In the genomic region with DNA sequence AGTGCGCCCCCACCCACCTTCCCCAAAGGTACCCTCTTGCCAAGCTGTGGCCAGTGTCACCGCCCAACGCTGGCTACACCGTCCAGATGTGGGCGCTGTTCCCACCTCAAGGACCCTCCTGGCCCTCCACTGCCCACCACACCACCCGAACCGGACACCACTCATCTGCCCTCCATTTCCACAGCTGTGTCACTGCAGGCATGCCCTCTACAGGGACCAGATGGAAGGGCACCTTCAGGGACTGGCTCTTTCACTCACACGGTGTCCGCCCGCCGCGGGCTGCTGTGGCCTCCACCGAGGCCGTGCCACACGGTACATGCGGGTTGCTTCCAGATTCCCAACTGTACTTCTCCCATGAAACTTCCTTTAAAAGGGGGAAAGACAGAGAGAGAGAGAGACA, we compare ENCODE assay signal across 26 cellular contexts.
DNase-seq lines count a peak whose midpoint lies in the region; ATAC-seq and TF ChIP-seq lines count a peak whose summit lies in the region.
"Had no signal": no experiment of that assay in that cellular context is flagged by ENCODE, and none has a peak within 500 bp of the region (broad histone marks: within the 10 kb centered on the region; RNA-seq: fewer than 3 reads in every experiment).

No MANE protein-coding gene starts in this region.

- H3K23me2 ChIP-seq in H9 (ENCODE audit: insufficient read length, low read depth, low read length, poor library complexity, severe bottlenecking) = no peaks in the 10 kb centered on the region

- no peak overlapping the region for H3K14ac ChIP-seq in H9 (ENCODE audit: insufficient read depth, low read length)

- no peak overlapping the region for H3K23ac ChIP-seq in H9 (ENCODE audit: insufficient read length, low read depth, low read length)

- H3K27me3 Mint-ChIP-seq in H9 (ENCODE audit: low read depth) = peaks cover 2% of the 10 kb centered on the region; the same call in 1 of the 2 replicates
- H3K27me3 Mint-ChIP-seq in chondrocyte (ENCODE audit: low read depth) = peaks cover 10% of the 10 kb centered on the region

- no peak overlapping the region for H2BK12ac ChIP-seq in H9 (ENCODE audit: insufficient read length, low read depth, low read length)

- no peak overlapping the region for H2BK20ac ChIP-seq in H9 (ENCODE audit: low read depth, low read length, poor library complexity, severe bottlenecking)

- H3K4me3 ChIP-seq in BLaER1 (no peak overlapping the region), mucosa of descending colon (no peak overlapping the region), tibial artery (no peak overlapping the region), adrenal gland (no peak overlapping the region)
- H3K4me3 ChIP-seq: body of pancreas, SK-N-MC, thoracic aorta had no signal

- H3K4me2 ChIP-seq in BLaER1 (peak overlapping the region; percentile 90; the same call in 1 of the 2 replicates), H9 (ENCODE audit: insufficient read depth, insufficient read length, low read length) (no peak overlapping the region)

- no peak overlapping the region for H4K91ac ChIP-seq in H9 (ENCODE audit: insufficient read length, low read depth, low read length)

- TF ChIP-seq POLR2A in adrenal gland (IDR thresholded peaks at IDR 0.05) = no peak

- TF ChIP-seq CTCF in H9 (conservative IDR thresholded peaks at IDR 0.05) (peak; percentile 29; the same call in 1 of the 3 replicates), chondrocyte (IDR thresholded peaks at IDR 0.05) (no peak), mucosa of descending colon (IDR thresholded peaks at IDR 0.05) (no peak), tibial artery (IDR thresholded peaks at IDR 0.05) (no peak), adrenal gland (IDR thresholded peaks at IDR 0.05) (no peak)

- H3K79me1 ChIP-seq in H9 (ENCODE audit: insufficient read depth, low read depth, low read length, poor library complexity, severe bottlenecking) = no peaks in the 10 kb centered on the region

- no peak for DNase-seq in H9
- peak; percentile 61 for DNase-seq in chondrocyte (ENCODE audit: low spot score)
- peak in 2 of 3 donors; percentile 3 to 12 for DNase-seq in mucosa of descending colon
- no peak for DNase-seq in amygdala (lab: John Stamatoyannopoulos, UW)
- no peak for DNase-seq in tibial artery
- DNase-seq in adrenal gland = no peak
- DNase-seq: activated CD4-positive, alpha-beta T cell treated with anti-CD3 and anti-CD28 coated beads for 48 hours; body of pancreas; CD4-positive, alpha-beta memory T cell; DMS 273 treated with DMSO at 0.1 percent for 48 hours; natural killer cell; NCI-H146; NCI-H526; retina; stimulated activated CD4-positive, alpha-beta T cell treated with anti-CD3 and anti-CD28 coated beads, Interleukin-12 subunit alpha, Interleukin-12 subunit beta, amount 100 ng/mL, for 4 hours; stimulated activated CD4-positive, alpha-beta T cell treated with anti-CD3 and anti-CD28 coated beads, Interleukin-4, amount 100 ng/mL, for 24 hours; stimulated activated naive B cell treated with anti-CD40 and anti-IgM and Interleukin-4, amounts not matched to agents 10 μg/mL and 1 μg/mL and 100 μg/mL, for 72 hours had no signal

- H4K20me1 ChIP-seq in BLaER1 = no peaks in the 10 kb centered on the region
- H4K20me1 ChIP-seq in H9 (ENCODE audit: control insufficient read depth, insufficient read depth, insufficient read length) = no peaks in the 10 kb centered on the region

- no peak overlapping the region for H3K18ac ChIP-seq in H9 (ENCODE audit: insufficient read length, low read depth, low read length)

- H3K4me1 ChIP-seq in BLaER1 (peaks cover 75% of the 10 kb centered on the region), H9 (ENCODE audit: insufficient read depth, low read length) (no peaks in the 10 kb centered on the region), mucosa of descending colon (ENCODE audit: low read depth) (no peaks in the 10 kb centered on the region), tibial artery (no peaks in the 10 kb centered on the region), adrenal gland (replicated peaks in 1 of 2) (no peaks in the 10 kb centered on the region)
- H3K4me1 ChIP-seq: body of pancreas had no signal

- H3K56ac ChIP-seq in H9 (ENCODE audit: insufficient read length, low read depth, low read length) = no peak overlapping the region

- H3K9me3 ChIP-seq in BLaER1 (peaks cover 19% of the 10 kb centered on the region), H9 (ENCODE audit: control insufficient read depth, low read depth, low read length) (no peaks in the 10 kb centered on the region), mucosa of descending colon (peaks cover under 1% of the 10 kb centered on the region), tibial artery (peaks cover 0 to 9% (median 8%) of the 10 kb centered on the region in 3 donors), adrenal gland (replicated peaks in 1 of 3) (peaks cover 0 to 1% (median 0%) of the 10 kb centered on the region in 3 donors)

- H3K27me3 ChIP-seq in BLaER1 = no peaks in the 10 kb centered on the region
- no peaks in the 10 kb centered on the region for H3K27me3 ChIP-seq in H9 (ENCODE audit: insufficient read depth, low read length)
- H3K27me3 ChIP-seq in tibial artery = peaks cover 0 to 78% of the 10 kb centered on the region in 2 donors
- peaks cover 14% of the 10 kb centered on the region for H3K27me3 ChIP-seq in adrenal gland
- H3K27me3 ChIP-seq: body of pancreas had no signal

- intact Hi-C loops in mucosa of descending colon (cut with DNase I, micrococcal nuclease) = no loop called here
- intact Hi-C loops in tibial artery (cut with DNase I; ENCODE audit: low total_unique reads) = no loop called here
- intact Hi-C loops in adrenal gland (cut with DNase I) = no loop called here

- H4K5ac ChIP-seq in H9 (ENCODE audit: insufficient read length, low read depth, low read length) = no peak overlapping the region

- H3K4me1 Mint-ChIP-seq in H9 (peaks cover 0 to 15% of the 10 kb centered on the region in 2 experiments; a peak in 2 of 4 replicates), chondrocyte (ENCODE audit: low read depth) (no peaks in the 10 kb centered on the region)
- H3K4me1 Mint-ChIP-seq: CD4-positive, alpha-beta memory T cell; natural killer cell had no signal

- H3K36me3 Mint-ChIP-seq in H9 (ENCODE audit: insufficient read depth in 1 of 3, low read depth in 3 of 3) (no peaks in the 10 kb centered on the region), chondrocyte (ENCODE audit: low read depth) (no peaks in the 10 kb centered on the region)
- H3K36me3 Mint-ChIP-seq: CD4-positive, alpha-beta memory T cell; mesothelial cell of epicardium; natural killer cell had no signal

- H3K9ac ChIP-seq in BLaER1 (no peak overlapping the region), H9 (ENCODE audit: extremely low read depth, insufficient read length, low read length) (no peak overlapping the region)

- no peak for ATAC-seq in mucosa of descending colon
- ATAC-seq: activated naive CD4-positive, alpha-beta T cell treated with anti-CD3 and anti-CD28 coated beads, Interleukin-2, amount 50 U/mL, for 72 hours; body of pancreas; left colon; natural killer cell; stimulated activated naive B cell treated with anti-CD40 and anti-IgM and Interleukin-4, amounts not matched to agents 10 μg/mL and 1 μg/mL and 100 μg/mL, for 72 hours had no signal

- no peak overlapping the region for H4K8ac ChIP-seq in H9 (replicated peaks; ENCODE audit: insufficient read length, low read depth, low read length)

- H3T11ph ChIP-seq in H9 (ENCODE audit: low read length) = no peak overlapping the region

- H3K27ac Mint-ChIP-seq in H9 (no peak overlapping the region), chondrocyte (ENCODE audit: unreplicated experiment) (no peak overlapping the region)
- H3K27ac Mint-ChIP-seq: activated naive CD4-positive, alpha-beta T cell treated with anti-CD3 and anti-CD28 coated beads, Interleukin-2, amount 50 U/mL, for 72 hours; activated T-helper 2 cell treated with anti-CD3 and anti-CD28 coated beads, Interferon-gamma antibody, Interleukin-2, Interleukin-4, amounts not matched to agents 10 μg/mL and 5 μg/mL and 100 μg/mL, durations not matched to agents 14 hours and 24 hours and 36 hours; mesothelial cell of epicardium; natural killer cell; stimulated activated naive B cell treated with anti-CD40 and anti-IgM and Interleukin-4, amounts not matched to agents 10 μg/mL and 1 μg/mL and 100 μg/mL, for 72 hours; T-helper 1 cell treated with Interleukin-12 subunit alpha and Interleukin-12 subunit beta and Interleukin-4 antibody, amounts not matched to agents 30 μg/mL and 1 μg/mL, for 36 hours had no signal

- H3K9me3 Mint-ChIP-seq in H9 (no peaks in the 10 kb centered on the region), chondrocyte (ENCODE audit: low read depth) (no peaks in the 10 kb centered on the region)
- H3K9me3 Mint-ChIP-seq: activated naive CD4-positive, alpha-beta T cell treated with anti-CD3 and anti-CD28 coated beads, Interleukin-2, amount 50 U/mL, for 72 hours; natural killer cell had no signal

- H3K27ac ChIP-seq in BLaER1 (no peak overlapping the region), H9 (ENCODE audit: insufficient read length, low read depth, low read length) (no peak overlapping the region), tibial artery (no peak overlapping the region), adrenal gland (no peak overlapping the region)
- H3K27ac ChIP-seq: body of pancreas, epithelial cell of prostate, SK-N-MC, thoracic aorta had no signal

- no peak overlapping the region for H2AK5ac ChIP-seq in H9 (ENCODE audit: insufficient read length, low read length)

- no peaks in the 10 kb centered on the region for H3K79me2 ChIP-seq in H9 (ENCODE audit: insufficient read depth, low read length)

- H2BK120ac ChIP-seq in H9 (ENCODE audit: low read depth, low read length, poor library complexity, severe bottlenecking) = no peak overlapping the region

- H3K4ac ChIP-seq in H9 (ENCODE audit: low read depth, low read length) = no peak overlapping the region

- no CpG with 5 or more reads among the region's 16 CpGs for WGBS in H9 (ENCODE audit: extremely low coverage, insufficient read length, low lambda C conversion rate)
- WGBS in adrenal gland, 4 donors = 87 to 96% (median 89%) methylated on average over 15 to 16 of the region's 16 CpGs

- no peak overlapping the region for H2AFZ ChIP-seq in H9 (ENCODE audit: low read length)

- H3K36me3 ChIP-seq in BLaER1 (peaks cover 5% of the 10 kb centered on the region), mucosa of descending colon (ENCODE audit: low read depth) (no peaks in the 10 kb centered on the region), tibial artery (no peaks in the 10 kb centered on the region), adrenal gland (replicated peaks in 1 of 2) (no peaks in the 10 kb centered on the region)
- H3K36me3 ChIP-seq: thoracic aorta had no signal

- no peak overlapping the region for H3K4me3 Mint-ChIP-seq in H9
- H3K4me3 Mint-ChIP-seq in chondrocyte (ENCODE audit: unreplicated experiment) = no peak overlapping the region
- H3K4me3 Mint-ChIP-seq: CD4-positive, alpha-beta memory T cell; mesothelial cell of epicardium; natural killer cell; stimulated activated naive B cell treated with anti-CD40 and anti-IgM and Interleukin-4, amounts not matched to agents 10 μg/mL and 1 μg/mL and 100 μg/mL, for 72 hours; T-helper 1 cell treated with Interleukin-12 subunit alpha and Interleukin-12 subunit beta and Interleukin-4 antibody, amounts not matched to agents 30 μg/mL and 1 μg/mL, for 36 hours had no signal

- no peak overlapping the region for H2BK5ac ChIP-seq in H9 (ENCODE audit: insufficient read length, low read length)

- no peak overlapping the region for H2BK15ac ChIP-seq in H9 (ENCODE audit: low read depth, low read length)

Comparison
In these comparisons a context has a peak if more than half of its experiments do, and no peak if none do; other contexts are left out.
1. DNase-seq: peak in chondrocyte (single experiment) and mucosa of descending colon (2 of 3); none in H9 (single experiment), amygdala (0 of 56), tibial artery (0 of 2) and adrenal gland (0 of 7).